12 cellular contexts compared by ENCODE assay signal in genomic region chr2:208311954-208312353, GRCh38. TPM values are rescaled to one million over a fixed set of nuclear protein-coding genes. Genes with fewer than 3 reads are reported as not detected.
DNase-seq lines count a peak whose midpoint lies in the region; ATAC-seq and TF ChIP-seq lines count a peak whose summit lies in the region.
"Had no signal": no experiment of that assay in that cellular context is flagged by ENCODE, and none has a peak within 500 bp of the region (broad histone marks: within the 10 kb centered on the region; RNA-seq: fewer than 3 reads in every experiment).

No MANE protein-coding gene starts in this region.

- H2BK5ac ChIP-seq in IMR-90 (ENCODE audit: low read depth, low read length, poor library complexity, severe bottlenecking): no peak overlapping the region
- H2BK5ac ChIP-seq in trophoblast cell (ENCODE audit: low read depth, low read length, poor library complexity): no peak overlapping the region

- H3K4me1 ChIP-seq in IMR-90 (ENCODE audit: control insufficient read depth, insufficient read depth, low read length) (no peaks in the 10 kb centered on the region), trophoblast cell (ENCODE audit: control insufficient read depth in 1 of 2, insufficient read depth in 2 of 2, low read length in 2 of 2) (no peaks in the 10 kb centered on the region), right cardiac atrium (ENCODE audit: control insufficient read depth, insufficient read depth, low read length) (peaks cover 1% of the 10 kb centered on the region), left ventricle myocardium inferior (peaks cover 14% of the 10 kb centered on the region)

- H3K27me3 ChIP-seq in IMR-90 (ENCODE audit: control insufficient read depth, insufficient read depth, low read length): no peaks in the 10 kb centered on the region
- H3K27me3 ChIP-seq in trophoblast cell (ENCODE audit: insufficient read depth, low read length): no peaks in the 10 kb centered on the region
- H3K27me3 ChIP-seq in right cardiac atrium (ENCODE audit: control insufficient read depth, insufficient read depth): no peaks in the 10 kb centered on the region
- H3K27me3 ChIP-seq in left ventricle myocardium inferior (ENCODE audit: low read depth): no peaks in the 10 kb centered on the region
- H3K27me3 ChIP-seq: MG63 had no signal

- H3K4me2 ChIP-seq in IMR-90 (ENCODE audit: low read depth, low read length): no peak overlapping the region
- no peak overlapping the region for H3K4me2 ChIP-seq in trophoblast cell (ENCODE audit: low read length)

- H3K4me1 Mint-ChIP-seq in activated naive CD8-positive, alpha-beta T cell (ENCODE audit: low read depth): peaks cover 9% of the 10 kb centered on the region
- H3K4me1 Mint-ChIP-seq in activated naive CD8-positive, alpha-beta T cell treated with anti-CD3 and anti-CD28 coated beads for 36 hours: peaks cover 19% of the 10 kb centered on the region
- peaks cover 0 to 27% (median 3%) of the 10 kb centered on the region in 4 donors for H3K4me1 Mint-ChIP-seq in naive thymus-derived CD8-positive, alpha-beta T cell

- TF ChIP-seq CTCF in IMR-90 (conservative IDR thresholded peaks at IDR 0.05; ENCODE audit: low read depth, low read length) (no peak), left ventricle myocardium inferior (IDR thresholded peaks at IDR 0.05; ENCODE audit: borderline replicate concordance) (no peak)

- H3K9me1 ChIP-seq in IMR-90 (ENCODE audit: insufficient read depth, low read length): no peaks in the 10 kb centered on the region; the same call in 1 of the 2 replicates

- H3K36me3 Mint-ChIP-seq in activated naive CD8-positive, alpha-beta T cell: peaks cover 7% of the 10 kb centered on the region
- peaks cover 17% of the 10 kb centered on the region for H3K36me3 Mint-ChIP-seq in activated naive CD8-positive, alpha-beta T cell treated with anti-CD3 and anti-CD28 coated beads for 36 hours
- H3K36me3 Mint-ChIP-seq in naive thymus-derived CD8-positive, alpha-beta T cell: peaks cover 0 to 80% (median 30%) of the 10 kb centered on the region in 3 donors

- H3K27ac ChIP-seq in IMR-90 (ENCODE audit: insufficient read depth, low read length) (no peak overlapping the region), trophoblast cell (ENCODE audit: low read depth, low read length) (no peak overlapping the region), right cardiac atrium (ENCODE audit: low read length) (no peak overlapping the region), left ventricle myocardium inferior (replicated peaks) (no peak overlapping the region)

- no peak overlapping the region for H3K14ac ChIP-seq in IMR-90 (replicated peaks; ENCODE audit: low read depth, low read length)
- no peak overlapping the region for H3K14ac ChIP-seq in trophoblast cell (ENCODE audit: low read length)

- in situ Hi-C loops in IMR-90 (cut with MboI; ENCODE audit: low sequenced_read_pairs): no loop called here

- H2AK9ac ChIP-seq in IMR-90 (replicated peaks; ENCODE audit: low read depth, low read length, poor library complexity): no peak overlapping the region

- H3K27me3 Mint-ChIP-seq in activated naive CD8-positive, alpha-beta T cell: no peaks in the 10 kb centered on the region
- H3K27me3 Mint-ChIP-seq in activated naive CD8-positive, alpha-beta T cell treated with anti-CD3 and anti-CD28 coated beads for 36 hours: no peaks in the 10 kb centered on the region
- H3K27me3 Mint-ChIP-seq in naive thymus-derived CD8-positive, alpha-beta T cell: no peaks in the 10 kb centered on the region

- CTCF ChIA-PET in IMR-90 (lab: Yijun Ruan, JAX): no interaction called here

- intact Hi-C loops in IMR-90 (cut with micrococcal nuclease) (loop anchor here (5.0 kb wide), 1 partner anchor 35 kb away; no protein-coding TSS in a partner anchor), right cardiac atrium (cut with DNase I) (no loop called here), left ventricle myocardium inferior (cut with micrococcal nuclease) (no loop called here)

- H3K9me3 Mint-ChIP-seq in activated naive CD8-positive, alpha-beta T cell (ENCODE audit: low read depth): no peaks in the 10 kb centered on the region
- no peaks in the 10 kb centered on the region for H3K9me3 Mint-ChIP-seq in activated naive CD8-positive, alpha-beta T cell treated with anti-CD3 and anti-CD28 coated beads for 36 hours
- H3K9me3 Mint-ChIP-seq in naive thymus-derived CD8-positive, alpha-beta T cell: no peaks in the 10 kb centered on the region
- H3K9me3 Mint-ChIP-seq: activated T-helper 1 cell treated with anti-CD3 and anti-CD28 coated beads, Interleukin-12 subunit alpha, Interleukin-12 subunit beta, Interleukin-2, Interleukin-4 antibody, amounts not matched to agents 30 ng/mL and 10 ng/mL and 1 ng/mL, durations not matched to agents 14 hours and 24 hours and 36 hours had no signal

- no peak overlapping the region for H3K9ac ChIP-seq in IMR-90 (ENCODE audit: low read depth, low read length)
- no peak overlapping the region for H3K9ac ChIP-seq in trophoblast cell (ENCODE audit: low read length)

- H3K56ac ChIP-seq in IMR-90 (ENCODE audit: extremely low read depth, insufficient read depth, low read length): no peak overlapping the region

- TF ChIP-seq POLR2A in IMR-90 (IDR thresholded peaks at IDR 0.05; ENCODE audit: low read depth, low read length): no peak

- peak overlapping the region; percentile 7 for H3K27ac Mint-ChIP-seq in activated naive CD8-positive, alpha-beta T cell
- no peak overlapping the region for H3K27ac Mint-ChIP-seq in activated naive CD8-positive, alpha-beta T cell treated with anti-CD3 and anti-CD28 coated beads for 36 hours
- peak overlapping the region in 5 of 10 donors; percentile 1 to 71 (median 18) for H3K27ac Mint-ChIP-seq in naive thymus-derived CD8-positive, alpha-beta T cell
- H3K27ac Mint-ChIP-seq: activated T-helper 1 cell treated with anti-CD3 and anti-CD28 coated beads, Interleukin-12 subunit alpha, Interleukin-12 subunit beta, Interleukin-2, Interleukin-4 antibody, amounts not matched to agents 30 ng/mL and 10 ng/mL and 1 ng/mL, durations not matched to agents 14 hours and 24 hours and 36 hours had no signal

- H2BK15ac ChIP-seq in IMR-90 (ENCODE audit: low read depth, low read length): no peak overlapping the region

- H3K4me3 Mint-ChIP-seq in activated naive CD8-positive, alpha-beta T cell: no peak overlapping the region
- no peak overlapping the region for H3K4me3 Mint-ChIP-seq in activated naive CD8-positive, alpha-beta T cell treated with anti-CD3 and anti-CD28 coated beads for 36 hours
- peak overlapping the region in 2 of 10 donors; percentile 46 to 58 for H3K4me3 Mint-ChIP-seq in naive thymus-derived CD8-positive, alpha-beta T cell
- H3K4me3 Mint-ChIP-seq: activated T-helper 1 cell treated with anti-CD3 and anti-CD28 coated beads, Interleukin-12 subunit alpha, Interleukin-12 subunit beta, Interleukin-2, Interleukin-4 antibody, amounts not matched to agents 30 ng/mL and 10 ng/mL and 1 ng/mL, durations not matched to agents 14 hours and 24 hours and 36 hours had no signal

- no peak overlapping the region for H4K91ac ChIP-seq in IMR-90 (ENCODE audit: insufficient read depth, low read depth, low read length)
- H4K91ac ChIP-seq in trophoblast cell (ENCODE audit: low read depth, low read length): no peak overlapping the region

- H3K23ac ChIP-seq in IMR-90 (ENCODE audit: low read depth, low read length) (no peak overlapping the region), trophoblast cell (ENCODE audit: low read length) (no peak overlapping the region)

- H2AFZ ChIP-seq in IMR-90 (replicated peaks; ENCODE audit: low read length, poor library complexity) (no peak overlapping the region), trophoblast cell (ENCODE audit: insufficient read depth, low read length, poor library complexity) (no peak overlapping the region)

- WGBS in IMR-90 (ENCODE audit: extremely low coverage in 2 of 2, insufficient read length in 1 of 2), 2 experiments: no CpG with 5 or more reads among the region's 4 CpGs
- WGBS in trophoblast cell (ENCODE audit: extremely low coverage, insufficient coverage, insufficient read length): no CpG with 5 or more reads among the region's 4 CpGs
- 76% methylated on average over 4 of the region's 4 CpGs for WGBS in right cardiac atrium

- no peak overlapping the region for H3K4me3 ChIP-seq in IMR-90 (ENCODE audit: insufficient read depth, low read depth, low read length)
- no peak overlapping the region for H3K4me3 ChIP-seq in trophoblast cell (ENCODE audit: low read depth, low read length)
- no peak overlapping the region for H3K4me3 ChIP-seq in right cardiac atrium (ENCODE audit: low read length)
- H3K4me3 ChIP-seq in left ventricle myocardium inferior: no peak overlapping the region
- H3K4me3 ChIP-seq: MG63 had no signal

- H4K12ac ChIP-seq in trophoblast cell (ENCODE audit: low read depth, low read length): no peak overlapping the region

- H2BK12ac ChIP-seq in trophoblast cell (ENCODE audit: low read length): no peak overlapping the region

- no TSS peak for BruUV-seq in IMR-90 (replicated peaks; lab: Mats Ljungman, UMichigan)

- H3K9me3 ChIP-seq in IMR-90 (ENCODE audit: control insufficient read depth, insufficient read depth, low read length) (no peaks in the 10 kb centered on the region), trophoblast cell (ENCODE audit: insufficient read depth, low read depth, low read length) (no peaks in the 10 kb centered on the region), right cardiac atrium (ENCODE audit: control insufficient read depth, low read length) (no peaks in the 10 kb centered on the region), left ventricle myocardium inferior (replicated peaks) (no peaks in the 10 kb centered on the region)
- H3K9me3 ChIP-seq: MG63 had no signal

- H3K79me2 ChIP-seq in trophoblast cell (ENCODE audit: control insufficient read depth, insufficient read depth, low read length, poor library complexity): no peaks in the 10 kb centered on the region

- no peak overlapping the region for H4K8ac ChIP-seq in IMR-90 (ENCODE audit: low read depth in 2 of 2, low read length in 2 of 2)
- no peak overlapping the region for H4K8ac ChIP-seq in trophoblast cell (ENCODE audit: low read depth, low read length)

- DNase-seq in activated naive CD8-positive, alpha-beta T cell treated with anti-CD3 and anti-CD28 coated beads for 36 hours: no peak
- peak; percentile 25 for DNase-seq in IMR-90
- no peak for DNase-seq in trophoblast cell
- no peak for DNase-seq in naive thymus-derived CD8-positive, alpha-beta T cell
- DNase-seq in right cardiac atrium: no peak
- no peak for DNase-seq in left ventricle myocardium inferior
- DNase-seq: MG63; midbrain; stimulated activated CD4-positive, alpha-beta T cell treated with anti-CD3 and anti-CD28 coated beads, Interleukin-2, amount 100 ng/mL, for 24 hours had no signal

- H3K79me1 ChIP-seq in IMR-90 (ENCODE audit: low read depth in 1 of 2, low read length in 2 of 2) (0 out of 4 replicates have a peak, but pooled peaks cover 5% of the 10 kb centered on the region in 2 experiments), trophoblast cell (ENCODE audit: low read length) (no peaks in the 10 kb centered on the region)

- no peak overlapping the region for H2AK5ac ChIP-seq in IMR-90 (ENCODE audit: low read depth, low read length)
- H2AK5ac ChIP-seq in trophoblast cell (ENCODE audit: low read length): no peak overlapping the region

- H4K20me1 ChIP-seq in IMR-90 (ENCODE audit: insufficient read depth, low read length): no peaks in the 10 kb centered on the region

- no peak overlapping the region for H4K5ac ChIP-seq in IMR-90 (ENCODE audit: low read depth, low read length)

- no peak for TF ChIP-seq RAD21 in IMR-90 (IDR thresholded peaks at IDR 0.05; ENCODE audit: low read length)

- POLR2A ChIA-PET in IMR-90 (lab: Charles Lee; ENCODE audit: unreplicated experiment): no interaction called here
- POLR2A ChIA-PET in naive thymus-derived CD8-positive, alpha-beta T cell (lab: Charles Lee): no interaction called here

- dilution Hi-C loops in IMR-90 (cut with HindIII; ENCODE audit: low sequenced_read_pairs, unreplicated experiment): no loop called here

- H2BK20ac ChIP-seq in IMR-90 (ENCODE audit: low read depth, low read length): no peak overlapping the region

- no peak overlapping the region for H3K18ac ChIP-seq in IMR-90 (ENCODE audit: low read depth, low read length)
- no peak overlapping the region for H3K18ac ChIP-seq in trophoblast cell (ENCODE audit: low read length)

- H3K4ac ChIP-seq in IMR-90 (ENCODE audit: low read depth, low read length) (no peak overlapping the region), trophoblast cell (ENCODE audit: low read depth, low read length) (no peak overlapping the region)

- H3K36me3 ChIP-seq in IMR-90 (ENCODE audit: control insufficient read depth, insufficient read depth, low read length) (peaks cover 16% of the 10 kb centered on the region), trophoblast cell (ENCODE audit: control insufficient read depth in 1 of 2, insufficient read depth in 2 of 2, low read length in 2 of 2) (peaks cover 2 to 10% of the 10 kb centered on the region in 2 experiments), left ventricle myocardium inferior (peaks cover 32% of the 10 kb centered on the region)

- ATAC-seq in HG02623 (IDR thresholded peaks at IDR 0.05; ENCODE audit: unreplicated experiment): peak; percentile 46
- ATAC-seq in IMR-90 (ENCODE audit: low read depth): no peak
- no peak for ATAC-seq in naive thymus-derived CD8-positive, alpha-beta T cell
- no peak for ATAC-seq in right cardiac atrium

- H2BK120ac ChIP-seq in IMR-90 (ENCODE audit: low read depth, low read length) (no peak overlapping the region), trophoblast cell (ENCODE audit: insufficient read depth, low read length, poor library complexity) (no peak overlapping the region)

RNA-seq across cellular contexts. Expression of gene PIKFYVE, which starts 45.9 kb away (rescaled TPM):
- 10 to 100 TPM; 13.5 to 13.6 TPM for total RNA-seq in activated naive CD8-positive, alpha-beta T cell treated with anti-CD3 and anti-CD28 coated beads for 36 hours
- total RNA-seq in IMR-90 (2012; rRNA removed) (31.4 and 34.6 TPM in 2 replicates), right cardiac atrium (10 to 100 TPM; 17.2 to 20.4 (median 19.9) TPM), left ventricle myocardium inferior (13.9 TPM)
- polyA plus RNA-seq in IMR-90 (2012; rRNA removed) (7.3 and 9.3 TPM in 2 replicates), right cardiac atrium (5.0 TPM)
- polyA plus RNA-seq in IMR-90 (2012; cell fraction: cytosol; rRNA removed): 2.0 and 2.4 TPM in 2 replicates
- 3.1 and 18.0 TPM in 2 replicates for polyA plus RNA-seq in IMR-90 (2012; cell fraction: nucleus; rRNA removed; ENCODE audit: low replicate concordance)
- 10.4 and 11.4 TPM in 2 replicates for polyA plus RNA-seq in trophoblast cell (2013)
- total RNA-seq in naive thymus-derived CD8-positive, alpha-beta T cell: 10 to 100 TPM; 50.6 to 51.2 TPM
- 1 to 10 TPM; 5.3 to 6.6 (median 5.4) TPM for polyA plus RNA-seq in naive thymus-derived CD8-positive, alpha-beta T cell

RNA-seq across cellular contexts. Expression of gene IDH1, which starts 57.1 kb away (rescaled TPM):
- total RNA-seq in activated naive CD8-positive, alpha-beta T cell treated with anti-CD3 and anti-CD28 coated beads for 36 hours: 10 to 100 TPM; 14.3 to 18.3 TPM
- total RNA-seq in IMR-90 (2012; rRNA removed) (77.1 and 104 TPM in 2 replicates), right cardiac atrium (10 to 100 TPM; 27.0 to 45.0 (median 37.2) TPM), left ventricle myocardium inferior (38.4 TPM)
- polyA plus RNA-seq in IMR-90 (2012; rRNA removed) (42.7 and 53.5 TPM in 2 replicates), right cardiac atrium (18.2 TPM)
- 11.5 and 18.6 TPM in 2 replicates for polyA plus RNA-seq in IMR-90 (2012; cell fraction: cytosol; rRNA removed)
- polyA plus RNA-seq in IMR-90 (2012; cell fraction: nucleus; rRNA removed; ENCODE audit: low replicate concordance): 13.1 and 39.8 TPM in 2 replicates
- polyA plus RNA-seq in trophoblast cell (2013): 72.0 and 73.3 TPM in 2 replicates
- 10 to 100 TPM; 20.0 to 20.8 TPM for total RNA-seq in naive thymus-derived CD8-positive, alpha-beta T cell
- polyA plus RNA-seq in naive thymus-derived CD8-positive, alpha-beta T cell: 1 to 10 TPM; 2.6 to 5.5 (median 3.8) TPM
